In genomic region chr1:52686261-52686751, GRCh38 we compare ENCODE assay signal across 8 cellular contexts. TPM values are rescaled to one million over a fixed set of nuclear protein-coding genes. Genes with fewer than 3 reads are reported as not detected.
DNase-seq lines count a peak whose midpoint lies in the region; ATAC-seq and TF ChIP-seq lines count a peak whose summit lies in the region.
"Not testable (repeated sequence)": the region's sequence is repeated elsewhere in the genome, so short reads cannot be mapped to it uniquely, and the experiment has no call there.

No MANE protein-coding gene starts in this region.

- H3K27ac Mint-ChIP-seq in CD8-positive, alpha-beta memory T cell = peak overlapping the region; percentile 17 to 88 (median 66)
- not testable (repeated sequence) for H3K27ac Mint-ChIP-seq in endodermal cell

- H3K4me3 Mint-ChIP-seq in CD8-positive, alpha-beta memory T cell = peak overlapping the region in 1 of 7 donors; percentile 3
- not testable (repeated sequence) for H3K4me3 Mint-ChIP-seq in endodermal cell

- H3K27ac ChIP-seq in CD8-positive, alpha-beta memory T cell (ENCODE audit: low read depth, low read length); endodermal cell (ENCODE audit: low read depth, low read length); mesendoderm (ENCODE audit: low read depth, low read length): not testable (repeated sequence)

- H2BK15ac ChIP-seq in mesendoderm (replicated peaks; ENCODE audit: low read depth) = not testable (repeated sequence)

- CTCF ChIA-PET in CD8-positive, alpha-beta memory T cell (lab: Charles Lee) = interaction anchor here (0.8 to 3.0 kb wide), 20 partner anchors 9 to 559 kb away, joined by 3 to 14 read pairs (median 3); partner anchors contain the start of genes COA7, ORC1, PRPF38A and SHISAL2A

- H3K27me3 ChIP-seq in CD8-positive, alpha-beta memory T cell (ENCODE audit: insufficient read depth, low read length, poor library complexity, severe bottlenecking); MG63; endodermal cell (ENCODE audit: control insufficient read depth, insufficient read depth, low read length, poor library complexity, severe bottlenecking); mesendoderm (ENCODE audit: insufficient read depth, low read length, poor library complexity): not testable (repeated sequence)

- H3K4me2 ChIP-seq in mesendoderm (ENCODE audit: low read length) = not testable (repeated sequence)

- peak overlapping the region; percentile 40 for H3K56ac ChIP-seq in mesendoderm (ENCODE audit: low read length)

- not testable (repeated sequence) for H3K9me3 Mint-ChIP-seq in CD8-positive, alpha-beta memory T cell; endodermal cell

- H3K27me3 Mint-ChIP-seq in CD8-positive, alpha-beta memory T cell; endodermal cell (ENCODE audit: insufficient read depth): not testable (repeated sequence)

- H3K23ac ChIP-seq in mesendoderm (ENCODE audit: low read length) = not testable (repeated sequence)

- not testable (repeated sequence) for H4K5ac ChIP-seq in mesendoderm (ENCODE audit: low read length)

- H3K4me1 Mint-ChIP-seq in CD8-positive, alpha-beta memory T cell = peaks cover 7 to 15% (median 11%) of the 10 kb centered on the region in 3 donors
- not testable (repeated sequence) for H3K4me1 Mint-ChIP-seq in endodermal cell

- H2AK5ac ChIP-seq in mesendoderm (ENCODE audit: low read length) = not testable (repeated sequence)

- not testable (repeated sequence) for H3K4me3 ChIP-seq in CD8-positive, alpha-beta memory T cell (ENCODE audit: low read length); MG63; endodermal cell (ENCODE audit: low read length); mesendoderm (ENCODE audit: low read length)

- not testable (repeated sequence) for H3K79me2 ChIP-seq in mesendoderm (ENCODE audit: control insufficient read depth, insufficient read depth, low read length)

- H3K9ac ChIP-seq in endodermal cell (ENCODE audit: extremely low read depth, low read length, poor library complexity, severe bottlenecking); mesendoderm (ENCODE audit: low read length): not testable (repeated sequence)

- peaks cover 0 to 19% (median 5%) of the 10 kb centered on the region in 3 donors for H3K36me3 Mint-ChIP-seq in CD8-positive, alpha-beta memory T cell
- peaks cover 34% of the 10 kb centered on the region for H3K36me3 Mint-ChIP-seq in endodermal cell (ENCODE audit: low read depth)

- peak; percentile 60 to 80 (median 70) for DNase-seq in CD8-positive, alpha-beta memory T cell
- DNase-seq in MG63 = peak; percentile 31
- peak; percentile 62 for DNase-seq in RPMI7951 (ENCODE audit: low read depth)
- peak; percentile 58 for DNase-seq in activated T-cell treated with anti-CD3 and anti-CD28 coated beads for 24 hours (ENCODE audit: low read depth)
- peak; percentile 86 for DNase-seq in endodermal cell
- DNase-seq in mesendoderm = peak; percentile 89
- peak; percentile 35 to 42 for DNase-seq in stimulated activated CD8-positive, alpha-beta memory T cell treated with anti-CD3 and anti-CD28 coated beads, Interleukin-15, amount 100 ng/mL, for 48 hours (ENCODE audit: low read depth in 2 of 2)

- H3K4ac ChIP-seq in mesendoderm (ENCODE audit: low read depth, low read length) = not testable (repeated sequence)

- POLR2A ChIA-PET in CD8-positive, alpha-beta memory T cell (lab: Charles Lee) = interaction anchor here (0.7 to 1.0 kb wide), 4 partner anchors 39 to 350 kb away, joined by 3 to 5 read pairs (median 3); partner anchors contain the start of genes ORC1 and PRPF38A

- not testable (repeated sequence) for H3K9me3 ChIP-seq in CD8-positive, alpha-beta memory T cell (ENCODE audit: low read length); MG63; endodermal cell (ENCODE audit: control insufficient read depth, low read length)

- WGBS in endodermal cell (ENCODE audit: insufficient coverage in 1 of 2, insufficient read length in 1 of 2), 2 experiments = 56 to 58% methylated on average over 7 to 17 of the region's 17 CpGs
- no CpG with 5 or more reads among the region's 17 CpGs for WGBS in mesendoderm (ENCODE audit: extremely low coverage, insufficient coverage, low lambda C conversion rate)

- not testable (repeated sequence) for H2BK5ac ChIP-seq in mesendoderm (ENCODE audit: low read length)

- H3K4me1 ChIP-seq in CD8-positive, alpha-beta memory T cell (ENCODE audit: insufficient read depth, low read length); endodermal cell (ENCODE audit: control insufficient read depth, insufficient read depth, low read length); mesendoderm (ENCODE audit: control insufficient read depth, low read depth, low read length): not testable (repeated sequence)

- H2BK120ac ChIP-seq in mesendoderm (ENCODE audit: low read depth, low read length) = not testable (repeated sequence)

- not testable (repeated sequence) for H3K18ac ChIP-seq in mesendoderm (ENCODE audit: low read length)

- peak; percentile 66 for ATAC-seq in GM21786 (IDR thresholded peaks at IDR 0.05; ENCODE audit: unreplicated experiment)

- not testable (repeated sequence) for H3K79me1 ChIP-seq in mesendoderm (ENCODE audit: low read length)

- peak; percentile 93 for TF ChIP-seq CTCF in endodermal cell (conservative IDR thresholded peaks at IDR 0.05)

- H4K8ac ChIP-seq in mesendoderm (ENCODE audit: low read depth, low read length) = not testable (repeated sequence)

- not testable (repeated sequence) for H3K36me3 ChIP-seq in CD8-positive, alpha-beta memory T cell (ENCODE audit: insufficient read depth, low read length); mesendoderm (ENCODE audit: control insufficient read depth, insufficient read depth, low read length)
- peaks cover 58% of the 10 kb centered on the region for H3K36me3 ChIP-seq in MG63
- peaks cover 50% of the 10 kb centered on the region for H3K36me3 ChIP-seq in endodermal cell (ENCODE audit: control insufficient read depth, insufficient read depth, low read length)

RNA-seq across cellular contexts. Expression of gene COA7, which starts 11.8 kb away (rescaled TPM):
- total RNA-seq in CD8-positive, alpha-beta memory T cell = 10 to 100 TPM; 39.8 to 41.2 TPM
- 3.2 TPM for polyA plus RNA-seq in CD8-positive, alpha-beta memory T cell
- total RNA-seq in MG63 (2014; rRNA removed; shearing (Covaris generic); ENCODE audit: low replicate concordance) = 16.9 and 37.1 TPM in 2 replicates
- total RNA-seq in RPMI7951 (2014; rRNA removed; shearing (Covaris generic)) = 10.0 and 10.2 TPM in 2 replicates
- 10 to 100 TPM; 23.5 to 29.9 TPM for total RNA-seq in endodermal cell
- 14.3 TPM for polyA plus RNA-seq in endodermal cell (2013, experiment 1 of 2)
- polyA plus RNA-seq in endodermal cell (2013, experiment 2 of 2) = 12.6 TPM
- 21.1 TPM for polyA plus RNA-seq in mesendoderm (2013, experiment 1 of 2)
- 22.1 TPM for polyA plus RNA-seq in mesendoderm (2013, experiment 2 of 2)

RNA-seq across cellular contexts. Expression of gene ZYG11B, which starts 39.9 kb away (rescaled TPM):
- 10 to 100 TPM; 11.2 to 11.9 TPM for total RNA-seq in CD8-positive, alpha-beta memory T cell
- polyA plus RNA-seq in CD8-positive, alpha-beta memory T cell = 11.5 TPM
- total RNA-seq in MG63 (2014; rRNA removed; shearing (Covaris generic); ENCODE audit: low replicate concordance) = 9.9 and 15.8 TPM in 2 replicates
- 23.6 and 27.5 TPM in 2 replicates for total RNA-seq in RPMI7951 (2014; rRNA removed; shearing (Covaris generic))
- total RNA-seq in endodermal cell = 10 to 100 TPM; 24.8 to 30.2 TPM
- 17.1 TPM for polyA plus RNA-seq in endodermal cell (2013, experiment 1 of 2)
- 18.3 TPM for polyA plus RNA-seq in endodermal cell (2013, experiment 2 of 2)
- polyA plus RNA-seq in mesendoderm (2013, experiment 1 of 2) = 8.4 TPM
- 8.4 TPM for polyA plus RNA-seq in mesendoderm (2013, experiment 2 of 2)

RNA-seq across cellular contexts. Expression of gene SHISAL2A, which starts 53.3 kb away (rescaled TPM):
- total RNA-seq in CD8-positive, alpha-beta memory T cell = 10 to 100 TPM; 15.7 to 16.7 TPM
- polyA plus RNA-seq in CD8-positive, alpha-beta memory T cell = 11.3 TPM
- not detected in 2 replicates for total RNA-seq in MG63 (2014; rRNA removed; shearing (Covaris generic); ENCODE audit: low replicate concordance)
- total RNA-seq in RPMI7951 (2014; rRNA removed; shearing (Covaris generic)) = not detected in 2 replicates
- 1 to 10 TPM; 1.5 to 5.3 TPM for total RNA-seq in endodermal cell
- 1.1 TPM for polyA plus RNA-seq in endodermal cell (2013, experiment 1 of 2)
- polyA plus RNA-seq in endodermal cell (2013, experiment 2 of 2) = 1.4 TPM
- 0.90 TPM for polyA plus RNA-seq in mesendoderm (2013, experiment 1 of 2)
- 0.87 TPM for polyA plus RNA-seq in mesendoderm (2013, experiment 2 of 2)

Comparison
In these comparisons a context has a peak if more than half of its experiments do, and no peak if none do; other contexts are left out.
1. DNase-seq: peak in every context shown above with its lines; median percentile 89 in mesendoderm; 86 in endodermal cell; 70 in CD8-positive, alpha-beta memory T cell; 62 in RPMI7951; 58 in activated T-cell treated with anti-CD3 and anti-CD28 coated beads for 24 hours; 38 in stimulated activated CD8-positive, alpha-beta memory T cell treated with anti-CD3 and anti-CD28 coated beads, Interleukin-15, amount 100 ng/mL, for 48 hours; 31 in MG63.